Comparison of ENCODE assay signal across 8 cellular contexts in the genomic region with DNA sequence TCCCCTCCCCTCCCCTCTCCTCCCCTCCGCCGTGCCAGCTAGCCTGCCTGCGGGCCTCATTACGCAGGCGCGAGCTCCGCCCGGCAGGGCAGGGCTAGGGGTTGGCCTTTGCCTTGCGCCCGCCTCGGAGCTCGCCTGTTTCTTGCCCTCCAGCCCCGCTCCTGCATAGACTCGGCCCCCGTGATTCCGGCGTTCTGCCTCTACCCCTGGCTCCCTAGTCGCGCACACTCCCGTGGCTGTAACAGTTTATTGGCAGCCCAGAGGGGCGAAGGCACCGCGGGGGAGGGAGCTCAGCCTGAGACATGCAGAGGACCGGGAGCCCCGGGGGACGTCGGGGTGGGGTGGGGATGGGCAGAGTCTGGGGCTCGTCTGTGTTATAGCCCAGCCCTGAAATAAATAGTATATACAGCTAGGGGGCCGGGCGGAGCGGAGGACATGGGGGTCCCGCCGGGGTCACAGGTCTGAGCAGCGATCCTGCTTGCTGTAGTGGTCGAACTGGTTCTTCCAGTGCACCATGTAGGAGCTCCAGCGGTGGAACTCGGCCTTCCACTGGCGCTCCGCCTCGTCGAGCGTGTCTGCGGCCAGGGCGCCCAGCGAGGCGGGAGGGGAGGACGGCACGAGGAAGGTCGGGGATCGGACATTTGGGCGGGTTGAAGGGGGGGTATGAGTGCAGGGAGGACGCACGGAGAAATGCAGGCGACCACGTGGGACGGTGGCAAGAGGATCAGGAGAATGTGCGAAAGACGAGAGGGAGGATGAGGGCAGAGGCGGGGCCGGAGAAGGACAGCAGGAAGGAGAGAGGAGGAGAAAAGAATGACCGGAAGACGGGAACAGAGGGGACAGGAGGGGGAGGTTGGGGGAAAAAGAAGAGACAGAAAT. TPM values are rescaled to one million over a fixed set of nuclear protein-coding genes. Genes with fewer than 3 reads are reported as not detected.
DNase-seq lines count a peak whose midpoint lies in the region; ATAC-seq and TF ChIP-seq lines count a peak whose summit lies in the region.

No MANE protein-coding gene starts in this region.

- peak; percentile 100 for DNase-seq in AG20443 (ENCODE audit: low spot score)
- DNase-seq in NCI-H526 (lab: John Stamatoyannopoulos, UW): peak; percentile 89 to 98
- peak; percentile 93 for DNase-seq in activated CD4-positive, alpha-beta T cell treated with anti-CD3 and anti-CD28 coated beads for 48 hours
- DNase-seq in colonic mucosa: peak; percentile 94
- DNase-seq in left lobe of liver (ENCODE audit: low spot score): peak; percentile 95
- peak; percentile 91 for DNase-seq in stimulated activated CD4-positive, alpha-beta T cell treated with anti-CD3 and anti-CD28 coated beads, Interleukin-1b, Interleukin-23, amount 100 ng/mL, for 48 hours

- TF ChIP-seq CTCF in colonic mucosa (IDR thresholded peaks at IDR 0.05): no peak

- peak overlapping the region; percentile 69 to 73 for H3K9ac ChIP-seq in colonic mucosa (ENCODE audit: low read depth in 2 of 2, low read length in 2 of 2)

- H3K4me3 ChIP-seq in colonic mucosa: peak overlapping the region; percentile 89

- ATAC-seq in HG03439 (IDR thresholded peaks at IDR 0.05; ENCODE audit: unreplicated experiment) (peak; percentile 68), left lobe of liver (peak; percentile 85)

- peaks cover 13% of the 10 kb centered on the region for H3K36me3 ChIP-seq in colonic mucosa

- H3K27me3 ChIP-seq in colonic mucosa: peaks cover 4% of the 10 kb centered on the region

- H3K4me1 ChIP-seq in colonic mucosa: peaks cover 25% of the 10 kb centered on the region

- no peaks in the 10 kb centered on the region for H3K9me3 ChIP-seq in colonic mucosa

- intact Hi-C loops in colonic mucosa (cut with DNase I): loop anchor here (5.0 kb wide), 1 partner anchor 172 kb away; no protein-coding TSS in a partner anchor

- TF ChIP-seq POLR2A in GM19193 (IDR thresholded peaks at IDR 0.05; ENCODE audit: extremely low read depth, insufficient read depth, insufficient read length): peak; percentile 62

- peak overlapping the region; percentile 92 for H3K27ac ChIP-seq in colonic mucosa

RNA-seq across cellular contexts. Expression of a gene that starts 0.5 kb away (rescaled TPM):
- 1 to 10 TPM; 2.1 to 4.4 TPM for total RNA-seq in colonic mucosa
- 1.8 TPM for total RNA-seq in left lobe of liver

RNA-seq across cellular contexts. Expression of a gene that starts 5.7 kb away (rescaled TPM):
- total RNA-seq in colonic mucosa (10 to 100 TPM in 1 of 2 donors, 1 to 10 TPM in 1; 5.3 to 11.7 TPM), left lobe of liver (0.48 TPM)

RNA-seq across cellular contexts. Expression of a gene that starts 15.1 kb away (rescaled TPM):
- total RNA-seq in colonic mucosa (100 to 1,000 TPM; 114 to 204 TPM), left lobe of liver (53.9 TPM)

RNA-seq across cellular contexts. Expression of a gene that starts 22.8 kb away (rescaled TPM):
- total RNA-seq in colonic mucosa (10 to 100 TPM; 34.8 to 40.2 TPM), left lobe of liver (24.6 TPM)

RNA-seq across cellular contexts. Expression of a gene that starts 37.5 kb away (rescaled TPM):
- total RNA-seq in colonic mucosa (10 to 100 TPM; 24.1 to 35.9 TPM), left lobe of liver (10.1 TPM)

Comparison
In these comparisons a context has a peak if more than half of its experiments do, and no peak if none do; other contexts are left out.
1. Peak in every context shown above with its lines: DNase-seq, ATAC-seq, H3K4me3 ChIP-seq and H3K27ac ChIP-seq.